Comparison of ENCODE assay signal across 10 cellular contexts in the genomic region with DNA sequence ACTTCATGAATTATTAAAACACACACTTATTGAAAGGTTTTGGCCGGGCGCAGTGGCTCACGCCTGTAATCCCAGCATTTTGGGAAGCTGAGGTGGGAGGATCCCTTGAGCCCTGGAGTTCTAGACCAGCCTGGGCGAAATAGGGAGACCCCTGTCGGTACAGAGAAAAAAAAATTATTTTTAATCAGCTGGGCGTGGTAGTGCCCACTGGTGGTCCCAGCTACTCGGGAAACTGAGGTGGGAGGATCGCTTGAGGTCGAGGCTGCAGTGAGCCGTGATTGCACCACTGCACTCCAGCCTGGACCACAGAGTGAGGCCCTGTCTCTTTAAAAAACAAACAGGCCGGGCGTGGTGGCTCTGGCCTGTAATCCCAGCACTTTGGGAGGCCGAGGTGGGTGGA. TPM values are rescaled to one million over a fixed set of nuclear protein-coding genes. Genes with fewer than 3 reads are reported as not detected.
DNase-seq lines count a peak whose midpoint lies in the region; ATAC-seq and TF ChIP-seq lines count a peak whose summit lies in the region.
"Had no signal": no experiment of that assay in that cellular context is flagged by ENCODE, and none has a peak within 500 bp of the region (broad histone marks: within the 10 kb centered on the region; RNA-seq: fewer than 3 reads in every experiment).

No MANE protein-coding gene starts in this region.

- no peak for DNase-seq in activated naive CD4-positive, alpha-beta T cell treated with anti-CD3 and anti-CD28 coated beads, Interleukin-2, amount 10 ng/mL, durations not matched to agents 7 days and 5 days
- no peak for DNase-seq in activated naive CD4-positive, alpha-beta T cell (lab: John Stamatoyannopoulos, UW)
- DNase-seq in T-cell (no peak), fibroblast of villous mesenchyme (ENCODE audit: low read depth) (no peak), NAMALWA (ENCODE audit: low spot score) (no peak), NCI-H1694 treated with DMSO at 0.1 percent for 48 hours (lab: John Stamatoyannopoulos, UW) (no peak), AML-193 (lab: John Stamatoyannopoulos, UW) (no peak)
- no peak for DNase-seq in stimulated activated naive CD8-positive, alpha-beta T cell treated with anti-CD3 and anti-CD28 coated beads, Interleukin-15, amount 100 ng/mL, for 72 hours
- DNase-seq: SK-N-SH; stimulated activated CD4-positive, alpha-beta T cell treated with anti-CD3 and anti-CD28 coated beads, Interleukin-15, amount 100 ng/mL, for 24 hours had no signal

- H3K4me1 Mint-ChIP-seq in activated naive CD4-positive, alpha-beta T cell treated with anti-CD3 and anti-CD28 coated beads, Interleukin-2, amount 10 ng/mL, durations not matched to agents 7 days and 5 days: peaks cover 39% of the 10 kb centered on the region
- H3K4me1 Mint-ChIP-seq in T-cell: peaks cover 28 to 31% (median 28%) of the 10 kb centered on the region in 3 donors
- H3K4me1 Mint-ChIP-seq in stimulated activated naive CD8-positive, alpha-beta T cell treated with anti-CD3 and anti-CD28 coated beads, Interleukin-15, amount 100 ng/mL, for 72 hours: peaks cover 40% of the 10 kb centered on the region

- CTCF ChIA-PET in activated naive CD4-positive, alpha-beta T cell treated with anti-CD3 and anti-CD28 coated beads, Interleukin-2, amount 10 ng/mL, durations not matched to agents 7 days and 5 days (lab: Charles Lee): interaction anchor here (0.7 to 1.7 kb wide), 8 partner anchors 15 to 141 kb away, joined by 3 to 9 read pairs (median 4); no protein-coding TSS in a partner anchor
- CTCF ChIA-PET in T-cell (lab: Charles Lee): interaction anchor here (0.5 to 1.8 kb wide), 4 partner anchors 13 to 691 kb away, joined by 3 to 6 read pairs (median 4); a partner anchor contains a TSS

- no peaks in the 10 kb centered on the region for H3K9me3 Mint-ChIP-seq in activated naive CD4-positive, alpha-beta T cell treated with anti-CD3 and anti-CD28 coated beads, Interleukin-2, amount 10 ng/mL, durations not matched to agents 7 days and 5 days
- H3K9me3 Mint-ChIP-seq in T-cell: no peaks in the 10 kb centered on the region
- no peaks in the 10 kb centered on the region for H3K9me3 Mint-ChIP-seq in stimulated activated naive CD8-positive, alpha-beta T cell treated with anti-CD3 and anti-CD28 coated beads, Interleukin-15, amount 100 ng/mL, for 72 hours

- peak overlapping the region; percentile 100 for H3K4me3 Mint-ChIP-seq in activated naive CD4-positive, alpha-beta T cell treated with anti-CD3 and anti-CD28 coated beads, Interleukin-2, amount 10 ng/mL, durations not matched to agents 7 days and 5 days
- peak overlapping the region; percentile 94 to 97 (median 96) for H3K4me3 Mint-ChIP-seq in T-cell
- H3K4me3 Mint-ChIP-seq in stimulated activated naive CD8-positive, alpha-beta T cell treated with anti-CD3 and anti-CD28 coated beads, Interleukin-15, amount 100 ng/mL, for 72 hours: peak overlapping the region; percentile 95 to 100

- H3K36me3 Mint-ChIP-seq in activated naive CD4-positive, alpha-beta T cell treated with anti-CD3 and anti-CD28 coated beads, Interleukin-2, amount 10 ng/mL, durations not matched to agents 7 days and 5 days: peaks cover 20% of the 10 kb centered on the region
- H3K36me3 Mint-ChIP-seq in T-cell: peaks cover 3% of the 10 kb centered on the region

- no peaks in the 10 kb centered on the region for H3K27me3 Mint-ChIP-seq in activated naive CD4-positive, alpha-beta T cell treated with anti-CD3 and anti-CD28 coated beads, Interleukin-2, amount 10 ng/mL, durations not matched to agents 7 days and 5 days
- H3K27me3 Mint-ChIP-seq in T-cell: no peaks in the 10 kb centered on the region
- no peaks in the 10 kb centered on the region for H3K27me3 Mint-ChIP-seq in stimulated activated naive CD8-positive, alpha-beta T cell treated with anti-CD3 and anti-CD28 coated beads, Interleukin-15, amount 100 ng/mL, for 72 hours

- POLR2A ChIA-PET in T-cell (lab: Charles Lee): interaction anchor here (0.5 to 0.7 kb wide), 3 partner anchors 13 to 460 kb away, joined by 4 to 14 read pairs (median 6); a partner anchor contains a TSS

- no peak overlapping the region for H3K4me3 ChIP-seq in fibroblast of villous mesenchyme (ENCODE audit: low read depth, low read length)

- peak; percentile 9 for TF ChIP-seq CTCF in fibroblast of villous mesenchyme (IDR thresholded peaks at IDR 0.05; ENCODE audit: insufficient read depth, low read depth, low read length)

- H3K27ac Mint-ChIP-seq in activated naive CD4-positive, alpha-beta T cell treated with anti-CD3 and anti-CD28 coated beads, Interleukin-2, amount 10 ng/mL, durations not matched to agents 7 days and 5 days: no peak overlapping the region
- peak overlapping the region; percentile 100 for H3K27ac Mint-ChIP-seq in T-cell
- peak overlapping the region; percentile 98 to 100 for H3K27ac Mint-ChIP-seq in stimulated activated naive CD8-positive, alpha-beta T cell treated with anti-CD3 and anti-CD28 coated beads, Interleukin-15, amount 100 ng/mL, for 72 hours

- ATAC-seq in T-cell (replicated peaks in 1 of 4): no peak
- ATAC-seq in stimulated activated naive CD8-positive, alpha-beta T cell treated with anti-CD3 and anti-CD28 coated beads, Interleukin-15, amount 100 ng/mL, for 72 hours: no peak

RNA-seq across cellular contexts. Expression of a gene that starts 1.7 kb away (rescaled TPM):
- total RNA-seq in T-cell: 10 to 100 TPM; 29.6 to 41.3 (median 32.5) TPM
- total RNA-seq in fibroblast of villous mesenchyme: 7.1 and 9.5 TPM in 2 replicates

RNA-seq across cellular contexts. Expression of a gene that starts 12.0 kb away (rescaled TPM):
- total RNA-seq in T-cell (1 to 10 TPM; 3.6 to 4.9 (median 3.9) TPM), fibroblast of villous mesenchyme (8.1 and 9.1 TPM in 2 replicates)

RNA-seq across cellular contexts. Expression of a gene that starts 12.8 kb away (rescaled TPM):
- 100 to 1,000 TPM; 419 to 475 (median 450) TPM for total RNA-seq in T-cell
- total RNA-seq in fibroblast of villous mesenchyme: 47.0 and 68.2 TPM in 2 replicates

RNA-seq across cellular contexts. Expression of a gene that starts 24.7 kb away (rescaled TPM):
- total RNA-seq in T-cell (1 to 10 TPM in 4 of 5 donors, under 1 TPM in 1; 0.61 to 4.8 (median 3.3) TPM), fibroblast of villous mesenchyme (2.6 and 3.0 TPM in 2 replicates)

RNA-seq across cellular contexts. Expression of a gene that starts 35.8 kb away (rescaled TPM):
- total RNA-seq in T-cell (1 to 10 TPM in 3 of 5 donors, under 1 TPM in 2; 0.54 to 2.6 (median 2.2) TPM), fibroblast of villous mesenchyme (under 0.01 TPM in 2 replicates)
